ENCODE assay signal across 25 cellular contexts in genomic region chr13:83352391-83352790, GRCh38.
"Had no signal": no experiment of that assay in that cellular context is flagged by ENCODE, and none has a peak within 500 bp of the region (broad histone marks: within the 10 kb centered on the region; RNA-seq: fewer than 3 reads in every experiment).

No MANE protein-coding gene starts in this region.

- FAIRE-seq: small intestine, urothelium cell line had no signal

- H3K4me1 Mint-ChIP-seq: memory B cell; naive B cell; neural progenitor cell; stimulated activated naive B cell treated with anti-CD40 and anti-IgM and Interleukin-4, amounts not matched to agents 10 μg/mL and 1 μg/mL and 100 μg/mL, for 72 hours had no signal

- H3K4me3 ChIP-seq: esophagus muscularis mucosa, heart right ventricle, lower lobe of right lung, neural progenitor cell, right lobe of liver, thoracic aorta, tibial nerve, upper lobe of left lung had no signal

- DNase-seq: cortex of kidney; foreskin melanocyte; glutamatergic neuron; heart right ventricle; hippocampal formation; islet precursor cell; kidney glomerular epithelial cell; left ventricle myocardium superior; lower lobe of right lung; naive B cell; right lobe of liver; small intestine; stimulated activated CD4-positive, alpha-beta T cell treated with anti-CD3 and anti-CD28 coated beads, Interleukin-15, amount 100 ng/mL, for 24 hours; stimulated activated CD4-positive, alpha-beta T cell treated with anti-CD3 and anti-CD28 coated beads, Interleukin-2, amount 100 ng/mL, for 48 hours; stimulated activated naive B cell treated with anti-CD40 and anti-IgM and Interleukin-4, amounts not matched to agents 10 μg/mL and 1 μg/mL and 100 μg/mL, for 72 hours; upper lobe of left lung had no signal

- H3K9me3 Mint-ChIP-seq: natural killer cell treated with Interleukin-12 subunit alpha and Interleukin-12 subunit beta and Interleukin-15 and Interleukin-18, amount 100 ng/mL, for 72 hours; neural progenitor cell; stimulated activated naive CD8-positive, alpha-beta T cell treated with anti-CD3 and anti-CD28 coated beads, Interleukin-15, Interleukin-2, amounts not matched to agents 100 ng/mL and 50 ng/mL, for 24 hours had no signal

- H3K36me3 Mint-ChIP-seq: memory B cell; naive B cell; natural killer cell treated with Interleukin-12 subunit alpha and Interleukin-12 subunit beta and Interleukin-15 and Interleukin-18, amount 100 ng/mL, for 72 hours; neural progenitor cell; stimulated activated naive B cell treated with anti-CD40 and anti-IgM and Interleukin-4, amounts not matched to agents 10 μg/mL and 1 μg/mL and 100 μg/mL, for 72 hours had no signal

- H3K27ac Mint-ChIP-seq: memory B cell; naive B cell; natural killer cell treated with Interleukin-12 subunit alpha and Interleukin-12 subunit beta and Interleukin-15 and Interleukin-18, amount 100 ng/mL, for 72 hours; neural progenitor cell; progenitor cell of endocrine pancreas; stimulated activated naive B cell treated with anti-CD40 and anti-IgM and Interleukin-4, amounts not matched to agents 10 μg/mL and 1 μg/mL and 100 μg/mL, for 72 hours; stimulated activated naive CD8-positive, alpha-beta T cell treated with anti-CD3 and anti-CD28 coated beads, Interleukin-15, Interleukin-2, amounts not matched to agents 100 ng/mL and 50 ng/mL, for 24 hours had no signal

- H3K27me3 Mint-ChIP-seq: memory B cell; naive B cell; natural killer cell treated with Interleukin-12 subunit alpha and Interleukin-12 subunit beta and Interleukin-15 and Interleukin-18, amount 100 ng/mL, for 72 hours; progenitor cell of endocrine pancreas; stimulated activated naive B cell treated with anti-CD40 and anti-IgM and Interleukin-4, amounts not matched to agents 10 μg/mL and 1 μg/mL and 100 μg/mL, for 72 hours; stimulated activated naive CD8-positive, alpha-beta T cell treated with anti-CD3 and anti-CD28 coated beads, Interleukin-15, Interleukin-2, amounts not matched to agents 100 ng/mL and 50 ng/mL, for 24 hours had no signal

- H3K36me3 ChIP-seq: esophagus muscularis mucosa, heart right ventricle, lower lobe of right lung, neural progenitor cell, right lobe of liver, thoracic aorta, tibial nerve, upper lobe of left lung had no signal

- H3K27me3 ChIP-seq: esophagus muscularis mucosa, heart right ventricle, neural progenitor cell, right lobe of liver, tibial nerve, upper lobe of left lung had no signal

- H3K4me3 Mint-ChIP-seq: memory B cell; naive B cell; natural killer cell treated with Interleukin-12 subunit alpha and Interleukin-12 subunit beta and Interleukin-15 and Interleukin-18, amount 100 ng/mL, for 72 hours; neural progenitor cell; stimulated activated naive B cell treated with anti-CD40 and anti-IgM and Interleukin-4, amounts not matched to agents 10 μg/mL and 1 μg/mL and 100 μg/mL, for 72 hours; stimulated activated naive CD8-positive, alpha-beta T cell treated with anti-CD3 and anti-CD28 coated beads, Interleukin-15, Interleukin-2, amounts not matched to agents 100 ng/mL and 50 ng/mL, for 24 hours had no signal

- ATAC-seq: heart right ventricle; left ventricle myocardium superior; lower lobe of right lung; natural killer cell treated with Interleukin-12 subunit alpha and Interleukin-12 subunit beta and Interleukin-15 and Interleukin-18, amount 100 ng/mL, for 72 hours; right lobe of liver; stimulated activated naive B cell treated with anti-CD40 and anti-IgM and Interleukin-4, amounts not matched to agents 10 μg/mL and 1 μg/mL and 100 μg/mL, for 72 hours had no signal
